Comparison of ENCODE assay signal across 1 cellular context in genomic region chr2:37561615-37562569, GRCh38.
TF ChIP-seq lines count a peak whose summit lies in the region.

No MANE protein-coding gene starts in this region.

TF ChIP-seq in HepG2, 621 proteins besides CTCF, POLR2A, EP300 and RAD21 (continued from another document):
- TF ChIP-seq KLF16 (CRISPR knock-in tag; IDR thresholded peaks at IDR 0.05) (no peak), NFYC (CRISPR knock-in tag; IDR thresholded peaks at IDR 0.05) (peak; percentile 23; the same call in 1 of the 2 replicates), NFYB (CRISPR knock-in tag; IDR thresholded peaks at IDR 0.05) (0 out of 2 replicates have a peak, but pooled peaks have one; percentile 40), NFE2L2 (IDR thresholded peaks at IDR 0.05; ENCODE audit: low read length) (no peak), HMG20A (CRISPR knock-in tag; IDR thresholded peaks at IDR 0.05; ENCODE audit: borderline replicate concordance) (no peak), MED13 (CRISPR knock-in tag; IDR thresholded peaks at IDR 0.05) (no peak), ELF3 (CRISPR knock-in tag; IDR thresholded peaks at IDR 0.05) (no peak), CEBPB (IDR thresholded peaks at IDR 0.05; ENCODE audit: borderline replicate concordance, low read depth, low read length) (no peak), ZNF235 (CRISPR knock-in tag; IDR thresholded peaks at IDR 0.05; ENCODE audit: borderline replicate concordance) (no peak), FOSL2 (CRISPR knock-in tag; IDR thresholded peaks at IDR 0.05) (0 out of 2 replicates have a peak, but pooled peaks have one; percentile 30), CREB1 (IDR thresholded peaks at IDR 0.05) (peak; percentile 17; the same call in 1 of the 2 replicates), CREB1 (CRISPR knock-in tag; IDR thresholded peaks at IDR 0.05) (no peak), KDM1A (CRISPR knock-in tag; IDR thresholded peaks at IDR 0.05) (no peak)
- TF ChIP-seq, protein P1, sequence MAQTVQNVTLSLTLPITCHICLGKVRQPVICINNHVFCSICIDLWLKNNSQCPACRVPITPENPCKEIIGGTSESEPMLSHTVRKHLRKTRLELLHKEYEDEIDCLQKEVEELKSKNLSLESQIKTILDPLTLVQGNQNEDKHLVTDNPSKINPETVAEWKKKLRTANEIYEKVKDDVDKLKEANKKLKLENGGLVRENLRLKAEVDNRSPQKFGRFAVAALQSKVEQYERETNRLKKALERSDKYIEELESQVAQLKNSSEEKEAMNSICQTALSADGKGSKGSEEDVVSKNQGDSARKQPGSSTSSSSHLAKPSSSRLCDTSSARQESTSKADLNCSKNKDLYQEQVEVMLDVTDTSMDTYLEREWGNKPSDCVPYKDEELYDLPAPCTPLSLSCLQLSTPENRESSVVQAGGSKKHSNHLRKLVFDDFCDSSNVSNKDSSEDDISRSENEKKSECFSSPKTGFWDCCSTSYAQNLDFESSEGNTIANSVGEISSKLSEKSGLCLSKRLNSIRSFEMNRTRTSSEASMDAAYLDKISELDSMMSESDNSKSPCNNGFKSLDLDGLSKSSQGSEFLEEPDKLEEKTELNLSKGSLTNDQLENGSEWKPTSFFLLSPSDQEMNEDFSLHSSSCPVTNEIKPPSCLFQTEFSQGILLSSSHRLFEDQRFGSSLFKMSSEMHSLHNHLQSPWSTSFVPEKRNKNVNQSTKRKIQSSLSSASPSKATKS (CRISPR knock-in tag; IDR thresholded peaks at IDR 0.05): no peak
- TF ChIP-seq, protein P2, sequence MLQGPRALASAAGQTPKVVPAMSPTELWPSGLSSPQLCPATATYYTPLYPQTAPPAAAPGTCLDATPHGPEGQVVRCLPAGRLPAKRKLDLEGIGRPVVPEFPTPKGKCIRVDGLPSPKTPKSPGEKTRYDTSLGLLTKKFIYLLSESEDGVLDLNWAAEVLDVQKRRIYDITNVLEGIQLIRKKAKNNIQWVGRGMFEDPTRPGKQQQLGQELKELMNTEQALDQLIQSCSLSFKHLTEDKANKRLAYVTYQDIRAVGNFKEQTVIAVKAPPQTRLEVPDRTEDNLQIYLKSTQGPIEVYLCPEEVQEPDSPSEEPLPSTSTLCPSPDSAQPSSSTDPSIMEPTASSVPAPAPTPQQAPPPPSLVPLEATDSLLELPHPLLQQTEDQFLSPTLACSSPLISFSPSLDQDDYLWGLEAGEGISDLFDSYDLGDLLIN (CRISPR knock-in tag; IDR thresholded peaks at IDR 0.05; ENCODE audit: borderline replicate concordance): no peak
- TF ChIP-seq, protein P3, sequence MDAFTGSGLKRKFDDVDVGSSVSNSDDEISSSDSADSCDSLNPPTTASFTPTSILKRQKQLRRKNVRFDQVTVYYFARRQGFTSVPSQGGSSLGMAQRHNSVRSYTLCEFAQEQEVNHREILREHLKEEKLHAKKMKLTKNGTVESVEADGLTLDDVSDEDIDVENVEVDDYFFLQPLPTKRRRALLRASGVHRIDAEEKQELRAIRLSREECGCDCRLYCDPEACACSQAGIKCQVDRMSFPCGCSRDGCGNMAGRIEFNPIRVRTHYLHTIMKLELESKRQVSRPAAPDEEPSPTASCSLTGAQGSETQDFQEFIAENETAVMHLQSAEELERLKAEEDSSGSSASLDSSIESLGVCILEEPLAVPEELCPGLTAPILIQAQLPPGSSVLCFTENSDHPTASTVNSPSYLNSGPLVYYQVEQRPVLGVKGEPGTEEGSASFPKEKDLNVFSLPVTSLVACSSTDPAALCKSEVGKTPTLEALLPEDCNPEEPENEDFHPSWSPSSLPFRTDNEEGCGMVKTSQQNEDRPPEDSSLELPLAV (CRISPR knock-in tag; conservative IDR thresholded peaks at IDR 0.05; ENCODE audit: low read depth): no peak
- TF ChIP-seq, protein P4, sequence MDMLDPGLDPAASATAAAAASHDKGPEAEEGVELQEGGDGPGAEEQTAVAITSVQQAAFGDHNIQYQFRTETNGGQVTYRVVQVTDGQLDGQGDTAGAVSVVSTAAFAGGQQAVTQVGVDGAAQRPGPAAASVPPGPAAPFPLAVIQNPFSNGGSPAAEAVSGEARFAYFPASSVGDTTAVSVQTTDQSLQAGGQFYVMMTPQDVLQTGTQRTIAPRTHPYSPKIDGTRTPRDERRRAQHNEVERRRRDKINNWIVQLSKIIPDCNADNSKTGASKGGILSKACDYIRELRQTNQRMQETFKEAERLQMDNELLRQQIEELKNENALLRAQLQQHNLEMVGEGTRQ (IDR thresholded peaks at IDR 0.05; ENCODE audit: low read depth, low read length): 0 out of 2 replicates have a peak, but pooled peaks have one; percentile 22
- TF ChIP-seq, protein P4 (CRISPR knock-in tag; IDR thresholded peaks at IDR 0.05; ENCODE audit: borderline replicate concordance): no peak
- TF ChIP-seq, protein P5, sequence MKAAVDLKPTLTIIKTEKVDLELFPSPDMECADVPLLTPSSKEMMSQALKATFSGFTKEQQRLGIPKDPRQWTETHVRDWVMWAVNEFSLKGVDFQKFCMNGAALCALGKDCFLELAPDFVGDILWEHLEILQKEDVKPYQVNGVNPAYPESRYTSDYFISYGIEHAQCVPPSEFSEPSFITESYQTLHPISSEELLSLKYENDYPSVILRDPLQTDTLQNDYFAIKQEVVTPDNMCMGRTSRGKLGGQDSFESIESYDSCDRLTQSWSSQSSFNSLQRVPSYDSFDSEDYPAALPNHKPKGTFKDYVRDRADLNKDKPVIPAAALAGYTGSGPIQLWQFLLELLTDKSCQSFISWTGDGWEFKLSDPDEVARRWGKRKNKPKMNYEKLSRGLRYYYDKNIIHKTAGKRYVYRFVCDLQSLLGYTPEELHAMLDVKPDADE (CRISPR knock-in tag; IDR thresholded peaks at IDR 0.05): no peak
